In genomic region chr6:105364243-105364642, GRCh38 we compare ENCODE assay signal across 16 cellular contexts. TPM values are rescaled to one million over a fixed set of nuclear protein-coding genes. Genes with fewer than 3 reads are reported as not detected.
DNase-seq lines count a peak whose midpoint lies in the region; ATAC-seq and TF ChIP-seq lines count a peak whose summit lies in the region.
"Had no signal": no experiment of that assay in that cellular context is flagged by ENCODE, and none has a peak within 500 bp of the region (broad histone marks: within the 10 kb centered on the region; RNA-seq: fewer than 3 reads in every experiment).

No MANE protein-coding gene starts in this region.

- H3K9me2 ChIP-seq in Karpas-422 (replicated peaks; ENCODE audit: insufficient read depth, low read length): no peaks in the 10 kb centered on the region

- intact Hi-C loops in heart right ventricle (cut with DNase I): loop anchor here in 5 of 10 donors (5.0 to 10.0 kb wide), 4 partner anchors 227 to 277 kb away; a partner anchor contains a TSS
- intact Hi-C loops in Right ventricle myocardium inferior (cut with DNase I): loop anchor here (5.0 kb wide), 1 partner anchor 227 kb away; a partner anchor contains a TSS
- intact Hi-C loops in natural killer cell (cut with micrococcal nuclease): no loop called here
- intact Hi-C loops in left lung (cut with DNase I): no loop called here

- peaks cover under 1% of the 10 kb centered on the region; the same call in 1 of the 2 replicates for H3K79me2 ChIP-seq in Karpas-422 (ENCODE audit: low read length)

- H3K27ac ChIP-seq in heart right ventricle: no peak overlapping the region
- no peak overlapping the region for H3K27ac ChIP-seq in left lung
- no peak overlapping the region for H3K27ac ChIP-seq in Karpas-422 (ENCODE audit: low read length)

- H3K4me3 ChIP-seq in heart right ventricle (no peak overlapping the region), left lung (no peak overlapping the region), Karpas-422 (ENCODE audit: low read length) (no peak overlapping the region)
- H3K4me3 ChIP-seq: MG63 had no signal

- no peaks in the 10 kb centered on the region for H4K20me1 ChIP-seq in Karpas-422 (ENCODE audit: insufficient read depth, low read depth, low read length)

- H3K36me3 ChIP-seq in heart right ventricle: peaks cover 0 to 94% (median 5%) of the 10 kb centered on the region in 9 donors
- H3K36me3 ChIP-seq in left lung: peaks cover 0 to 70% of the 10 kb centered on the region in 2 donors
- peaks cover under 1% of the 10 kb centered on the region; the same call in 1 of the 2 replicates for H3K36me3 ChIP-seq in Karpas-422 (ENCODE audit: insufficient read depth, low read length)

- peaks cover 13% of the 10 kb centered on the region for H3K4me1 Mint-ChIP-seq in central memory CD8-positive, alpha-beta T cell
- H3K4me1 Mint-ChIP-seq in natural killer cell: peaks cover 29 to 31% of the 10 kb centered on the region in 2 donors

- H3K27me3 ChIP-seq in heart right ventricle (no peaks in the 10 kb centered on the region), left lung (no peaks in the 10 kb centered on the region), Karpas-422 (ENCODE audit: low read length) (no peaks in the 10 kb centered on the region)
- H3K27me3 ChIP-seq: MG63 had no signal

- H3K9ac ChIP-seq in Karpas-422 (ENCODE audit: low read length): no peak overlapping the region

- H2AFZ ChIP-seq in Karpas-422 (ENCODE audit: low read length): no peak overlapping the region

- H3K27me3 Mint-ChIP-seq in central memory CD8-positive, alpha-beta T cell: no peaks in the 10 kb centered on the region
- H3K27me3 Mint-ChIP-seq in natural killer cell (ENCODE audit: low read depth in 2 of 2): no peaks in the 10 kb centered on the region
- H3K27me3 Mint-ChIP-seq: activated CD8-positive, alpha-beta T cell treated with anti-CD3 and anti-CD28 coated beads for 36 hours had no signal

- no peak for TF ChIP-seq CTCF in heart right ventricle (IDR thresholded peaks at IDR 0.05)
- no peak for TF ChIP-seq CTCF in natural killer cell (IDR thresholded peaks at IDR 0.05)
- TF ChIP-seq CTCF in left lung (IDR thresholded peaks at IDR 0.05): no peak

- peaks cover 13% of the 10 kb centered on the region for H3K36me3 Mint-ChIP-seq in central memory CD8-positive, alpha-beta T cell (ENCODE audit: insufficient read depth)
- H3K36me3 Mint-ChIP-seq in natural killer cell: peaks cover 7% of the 10 kb centered on the region

- peaks cover 0 to 4% (median 0%) of the 10 kb centered on the region in 11 donors for H3K9me3 ChIP-seq in heart right ventricle
- no peaks in the 10 kb centered on the region for H3K9me3 ChIP-seq in left lung
- H3K9me3 ChIP-seq in Karpas-422 (ENCODE audit: low read length): no peaks in the 10 kb centered on the region
- H3K9me3 ChIP-seq: MG63 had no signal

- 58 to 64% methylated on average over 11 of the region's 11 CpGs for WGBS in heart right ventricle, 2 donors

- no peak for DNase-seq in heart right ventricle
- no peak for DNase-seq in Right ventricle myocardium inferior (ENCODE audit: missing footprints)
- DNase-seq in central memory CD8-positive, alpha-beta T cell (ENCODE audit: low spot score in 2 of 2): no peak
- DNase-seq in natural killer cell: no peak
- DNase-seq in NCI-H2081 treated with DMSO at 0.1 percent for 48 hours (lab: John Stamatoyannopoulos, UW): no peak
- no peak for DNase-seq in left lung
- DNase-seq in SW 1271 (lab: John Stamatoyannopoulos, UW): no peak
- DNase-seq in Karpas-422: no peak
- DNase-seq: activated CD8-positive, alpha-beta T cell treated with anti-CD3 and anti-CD28 coated beads for 36 hours; effector CD8-positive, alpha-beta T cell; kidney glomerular epithelial cell; MG63; NCI-H1930; NCI-H748 treated with DMSO at 0.1 percent for 48 hours; T-helper 9 cell had no signal

- H3K27ac Mint-ChIP-seq in central memory CD8-positive, alpha-beta T cell (ENCODE audit: low read depth): no peak overlapping the region
- peak overlapping the region; percentile 20 to 63 for H3K27ac Mint-ChIP-seq in natural killer cell
- H3K27ac Mint-ChIP-seq: activated T-helper 2 cell treated with anti-CD3 and anti-CD28 coated beads, Interferon-gamma antibody, Interleukin-2, Interleukin-4, amounts not matched to agents 10 μg/mL and 5 μg/mL and 100 μg/mL, durations not matched to agents 14 hours and 24 hours and 36 hours had no signal

- H3K4me3 Mint-ChIP-seq in central memory CD8-positive, alpha-beta T cell: no peak overlapping the region
- peak overlapping the region; percentile 35 for H3K4me3 Mint-ChIP-seq in natural killer cell
- H3K4me3 Mint-ChIP-seq: activated CD8-positive, alpha-beta T cell treated with anti-CD3 and anti-CD28 coated beads for 36 hours had no signal

- H3K4me2 ChIP-seq in Karpas-422 (ENCODE audit: low read depth, low read length, poor library complexity, severe bottlenecking): no peak overlapping the region

- ATAC-seq in heart right ventricle (peak in 5 of 8 donors; percentile 15 to 58 (median 37)), Right ventricle myocardium inferior (no peak), natural killer cell (peak; percentile 52 to 85 (median 71)), left lung (no peak)
- peak; percentile 14 for ATAC-seq in central memory CD8-positive, alpha-beta T cell (replicated peaks; ENCODE audit: extremely low read depth, poor library complexity, severe bottlenecking)
- ATAC-seq: activated CD8-positive, alpha-beta T cell treated with anti-CD3 and anti-CD28 coated beads for 36 hours had no signal

- peaks cover 0 to 15% (median 0%) of the 10 kb centered on the region in 9 donors for H3K4me1 ChIP-seq in heart right ventricle
- peaks cover 0 to 3% of the 10 kb centered on the region in 2 donors for H3K4me1 ChIP-seq in left lung
- no peaks in the 10 kb centered on the region for H3K4me1 ChIP-seq in Karpas-422 (ENCODE audit: low read length)

- H3K9me3 Mint-ChIP-seq in central memory CD8-positive, alpha-beta T cell: no peaks in the 10 kb centered on the region
- no peaks in the 10 kb centered on the region for H3K9me3 Mint-ChIP-seq in natural killer cell
- H3K9me3 Mint-ChIP-seq: activated CD8-positive, alpha-beta T cell treated with anti-CD3 and anti-CD28 coated beads for 36 hours; activated T-helper 2 cell treated with anti-CD3 and anti-CD28 coated beads, Interferon-gamma antibody, Interleukin-2, Interleukin-4, amounts not matched to agents 10 μg/mL and 5 μg/mL and 100 μg/mL, durations not matched to agents 14 hours and 24 hours and 36 hours had no signal

RNA-seq across cellular contexts. Expression of gene PREP, which starts 38.6 kb away (rescaled TPM):
- total RNA-seq in heart right ventricle (10 to 100 TPM; 23.7 to 37.4 (median 28.9) TPM), Right ventricle myocardium inferior (26.6 TPM), natural killer cell (10 to 100 TPM; 30.0 to 42.9 (median 37.1) TPM), left lung (10 to 100 TPM; 34.9 to 36.6 TPM)
- polyA plus RNA-seq in heart right ventricle: 10 to 100 TPM; 12.3 to 23.5 TPM
- total RNA-seq in Karpas-422 (2014; rRNA removed; shearing (Covaris generic); ENCODE audit: low replicate concordance): 13.2 and 18.4 TPM in 2 replicates

Comparison
In these comparisons a context has a peak if more than half of its experiments do, and no peak if none do; other contexts are left out.
1. ATAC-seq: peak in heart right ventricle (5 of 8), central memory CD8-positive, alpha-beta T cell (single experiment) and natural killer cell (3 of 3); none in Right ventricle myocardium inferior (single experiment) and left lung (single experiment).